ENCODE assay signal across 8 cellular contexts in the genomic region with DNA sequence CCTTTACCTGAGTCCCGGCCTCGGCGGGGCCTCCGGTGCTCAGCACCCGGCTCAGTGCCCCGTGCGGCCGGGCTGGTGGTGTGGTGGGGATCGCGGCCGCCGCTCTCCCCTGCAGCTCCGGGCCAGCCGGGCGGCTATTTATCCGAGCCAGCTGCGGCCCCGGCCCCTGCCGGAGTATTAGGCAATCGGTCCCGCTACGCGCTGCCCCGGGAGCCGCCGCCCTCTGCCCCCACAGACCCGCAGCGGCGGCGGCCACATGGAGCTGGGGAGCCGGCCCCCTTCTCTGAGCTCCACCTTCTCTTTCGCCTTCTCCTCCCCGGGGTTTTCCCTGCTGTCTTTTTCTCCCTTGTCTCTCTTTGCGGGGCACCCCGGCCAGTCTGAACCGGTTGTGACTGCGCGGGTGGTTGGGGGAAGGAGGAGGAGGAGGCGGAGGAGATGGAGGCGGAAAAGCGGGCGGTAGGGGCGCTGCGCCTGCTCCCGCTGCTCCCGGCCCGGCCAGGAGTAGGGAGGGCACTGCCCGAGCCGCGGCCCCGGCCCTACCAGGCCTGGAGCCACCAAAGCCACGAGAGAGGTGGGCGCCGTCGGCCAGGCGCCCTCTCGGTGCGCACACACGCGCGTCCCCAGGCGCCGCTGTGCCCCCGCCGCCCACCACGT. TPM values are rescaled to one million over a fixed set of nuclear protein-coding genes. Genes with fewer than 3 reads are reported as not detected.
DNase-seq lines count a peak whose midpoint lies in the region; ATAC-seq, FAIRE-seq and TF ChIP-seq lines count a peak whose summit lies in the region.

SLC16A9 (minus strand) TSS at position 379 of the 654 bp plus-strand sequence. CDS start 25,559 bp downstream, outside the sequence.

- H3K27me3 ChIP-seq in GM06990 (replicated peaks; ENCODE audit: control insufficient read depth, insufficient read depth, low read length) (no peaks in the 10 kb centered on the region), bronchial epithelial cell (ENCODE audit: control insufficient read depth, insufficient read depth, low read length) (peaks cover 6% of the 10 kb centered on the region), Karpas-422 (ENCODE audit: low read length) (no peaks in the 10 kb centered on the region)

- H3K9ac ChIP-seq in kidney (ENCODE audit: low read length in 2 of 2) (peak within 1 kb of the TSS in 1 of 2 donors; percentile 64), Karpas-422 (ENCODE audit: low read length) (no peak within 1 kb of the TSS)

- H2AFZ ChIP-seq in Karpas-422 (ENCODE audit: low read length), result no peak within 1 kb of the TSS

- no peaks in the 10 kb centered on the region for H3K79me2 ChIP-seq in Karpas-422 (ENCODE audit: low read length)

- no peak within 1 kb of the TSS for H3K27ac ChIP-seq in RWPE1
- peak within 1 kb of the TSS; percentile 71 to 94 for H3K27ac ChIP-seq in kidney (ENCODE audit: low read depth in 2 of 2, low read length in 2 of 2)
- no peak within 1 kb of the TSS for H3K27ac ChIP-seq in Karpas-422 (ENCODE audit: low read length)

- peaks cover 4 to 16% of the 10 kb centered on the region in 2 donors for H3K4me1 ChIP-seq in kidney (ENCODE audit: control insufficient read depth in 1 of 2, insufficient read depth in 1 of 2, low read depth in 1 of 2, low read length in 2 of 2)
- H3K4me1 ChIP-seq in Karpas-422 (ENCODE audit: low read length), result no peaks in the 10 kb centered on the region

- POLR2A ChIA-PET in RWPE1 (lab: Yijun Ruan, JAX; ENCODE audit: low non-redundant PET), result no interaction called here

- H3K4me2 ChIP-seq in Karpas-422 (ENCODE audit: low read depth, low read length, poor library complexity, severe bottlenecking), result no peak within 1 kb of the TSS

- H3K4me3 ChIP-seq in GM06990 (replicated peaks; ENCODE audit: low read depth, low read length), result peak within 1 kb of the TSS; percentile 65
- peak within 1 kb of the TSS; percentile 48 for H3K4me3 ChIP-seq in bronchial epithelial cell (ENCODE audit: low read depth, low read length)
- peak within 1 kb of the TSS; percentile 61 to 79 for H3K4me3 ChIP-seq in kidney (ENCODE audit: low read length in 2 of 2)
- H3K4me3 ChIP-seq in Karpas-422 (ENCODE audit: low read length), result no peak within 1 kb of the TSS

- CTCF ChIA-PET in RWPE1 (lab: Yijun Ruan, JAX), result interaction anchor here (0.6 to 0.7 kb wide), 3 partner anchors 68 to 828 kb away, joined by 3 to 5 read pairs (median 4); no protein-coding TSS in a partner anchor

- intact Hi-C loops in kidney (cut with DNase I), result no loop called here

- DNase-seq in GM06990 (ENCODE audit: extremely low read depth, insufficient read length) (peak; percentile 71), RWPE1 (ENCODE audit: low spot score) (peak; percentile 42), bronchial epithelial cell (ENCODE audit: low read depth) (peak; percentile 18), kidney (peak; percentile 90), Karpas-422 (no peak)
- DNase-seq in stimulated activated CD4-positive, alpha-beta T cell treated with anti-CD3 and anti-CD28 coated beads, Interleukin-15, amount 100 ng/mL, for 48 hours (ENCODE audit: low read depth in 2 of 2), result peak; percentile 22

- peak; percentile 40 for TF ChIP-seq CTCF in GM06990 (IDR thresholded peaks at IDR 0.05; ENCODE audit: insufficient read depth, low read length, poor library complexity, severe bottlenecking)
- peak; percentile 63 for TF ChIP-seq CTCF in RWPE1 (conservative IDR thresholded peaks at IDR 0.05; ENCODE audit: low read depth)
- peak; percentile 42 for TF ChIP-seq CTCF in bronchial epithelial cell (IDR thresholded peaks at IDR 0.05; ENCODE audit: insufficient read depth, low read length, severe bottlenecking)
- peak; percentile 20 for TF ChIP-seq CTCF in kidney (IDR thresholded peaks at IDR 0.05; ENCODE audit: borderline replicate concordance, extremely low read depth, insufficient read depth)

- H3K36me3 ChIP-seq in GM06990 (ENCODE audit: control insufficient read depth, insufficient read depth, low read length) (no peaks in the 10 kb centered on the region), bronchial epithelial cell (ENCODE audit: control insufficient read depth, insufficient read depth, low read length) (no peaks in the 10 kb centered on the region), kidney (ENCODE audit: control insufficient read depth in 1 of 2, insufficient read depth in 2 of 2, low read length in 2 of 2) (no peaks in the 10 kb centered on the region), Karpas-422 (ENCODE audit: insufficient read depth, low read length) (no peaks in the 10 kb centered on the region)

- H4K20me1 ChIP-seq in Karpas-422 (ENCODE audit: insufficient read depth, low read depth, low read length), result no peaks in the 10 kb centered on the region

- FAIRE-seq in bronchial epithelial cell (lab: Jason Lieb, UNC) (no peak), kidney (lab: Jason Lieb, UNC) (no peak)

- H3K9me2 ChIP-seq in Karpas-422 (replicated peaks; ENCODE audit: insufficient read depth, low read length), result no peaks in the 10 kb centered on the region

- H3K9me3 ChIP-seq in kidney (ENCODE audit: control insufficient read depth in 1 of 2, low read length in 2 of 2), result no peaks in the 10 kb centered on the region
- H3K9me3 ChIP-seq in Karpas-422 (ENCODE audit: low read length), result no peaks in the 10 kb centered on the region

- peak; percentile 89 for ATAC-seq in GM21360 (IDR thresholded peaks at IDR 0.05; ENCODE audit: unreplicated experiment)
- peak; percentile 77 for ATAC-seq in HG03565 (IDR thresholded peaks at IDR 0.05; ENCODE audit: unreplicated experiment)

RNA-seq across cellular contexts. Expression of gene SLC16A9, which starts in this region (rescaled TPM):
- total RNA-seq in bronchial epithelial cell (2.9 and 7.8 TPM in 2 replicates), kidney (15.5 TPM)
- polyA plus RNA-seq in kidney (ENCODE audit: insufficient read depth, low read depth, low replicate concordance), result 91.1 TPM
- total RNA-seq in Karpas-422 (2014; rRNA removed; shearing (Covaris generic); ENCODE audit: low replicate concordance), result not detected in 2 replicates

Comparison
In these comparisons a context has a peak if more than half of its experiments do, and no peak if none do; other contexts are left out.
1. H3K27ac ChIP-seq: peak in kidney (2 of 2); none in RWPE1 (single experiment) and Karpas-422 (single experiment).
2. Peak in every context shown above with its lines, with median percentiles within 50 percentile points of each other: CTCF ChIP-seq.